ENCODE assay signal across 2 cellular contexts in genomic region chr5:84229045-84229444, GRCh38.
TF ChIP-seq lines count a peak whose summit lies in the region.

No MANE protein-coding gene starts in this region.

TF ChIP-seq in HCT116, 20 proteins besides CTCF, POLR2A, EP300 and RAD21 (continued from another document):
- TF ChIP-seq REST (IDR thresholded peaks at IDR 0.05; ENCODE audit: low read depth) (no peak), ZNF274 (IDR thresholded peaks at IDR 0.05; ENCODE audit: low read depth, low read length) (no peak), SRF (IDR thresholded peaks at IDR 0.05; ENCODE audit: low read depth) (no peak), ATF3 (IDR thresholded peaks at IDR 0.05) (no peak), MAX (IDR thresholded peaks at IDR 0.05) (no peak), EGR1 (IDR thresholded peaks at IDR 0.05; ENCODE audit: low read depth) (no peak), CBX3 (IDR thresholded peaks at IDR 0.05; ENCODE audit: low read depth) (no peak), EZH2phosphoT487 (IDR thresholded peaks at IDR 0.05; ENCODE audit: borderline replicate concordance) (no peak), ZBTB33 (IDR thresholded peaks at IDR 0.05; ENCODE audit: extremely low read depth, insufficient replicate concordance, low read length) (no peak), YY1 (IDR thresholded peaks at IDR 0.05; ENCODE audit: extremely low read depth, insufficient replicate concordance, low read depth, low read length) (no peak)

TF ChIP-seq in SK-N-SH treated with all-trans-retinoic acid at 6 μM for 48 hours, 23 proteins besides CTCF, POLR2A, EP300 and RAD21 (continued from another document):
- TF ChIP-seq TSHZ2 (CRISPR knock-in tag; IDR thresholded peaks at IDR 0.05), result no peak
- TF ChIP-seq POU6F1 (CRISPR knock-in tag; IDR thresholded peaks at IDR 0.05; ENCODE audit: borderline replicate concordance, low read depth), result no peak
- no peak for TF ChIP-seq RARB (CRISPR knock-in tag; IDR thresholded peaks at IDR 0.05)
- TF ChIP-seq CSDC2 (CRISPR knock-in tag; IDR thresholded peaks at IDR 0.05), result no peak
- TF ChIP-seq GLIS3 (CRISPR knock-in tag; IDR thresholded peaks at IDR 0.05), result no peak
